In genomic region chr17:58329808-58330543, GRCh38 we compare ENCODE assay signal across 9 cellular contexts. TPM values are rescaled to one million over a fixed set of nuclear protein-coding genes. Genes with fewer than 3 reads are reported as not detected.
A peak's percentile ranks its signal among the peaks of the same experiment; 100 is the strongest.
DNase-seq lines count a peak whose midpoint lies in the region; ATAC-seq, FAIRE-seq and TF ChIP-seq lines count a peak whose summit lies in the region.
"Had no signal": no experiment of that assay in that cellular context is flagged by ENCODE, and none has a peak within 500 bp of the region (broad histone marks: within the 10 kb centered on the region; RNA-seq: fewer than 3 reads in every experiment).

No MANE protein-coding gene starts in this region.

- no peak for TF ChIP-seq EP300 in GM12878 (IDR thresholded peaks at IDR 0.05; ENCODE audit: borderline replicate concordance in 1 of 2, control insufficient read depth in 1 of 2, low read depth in 2 of 2, low read length in 2 of 2)

- H2AFZ ChIP-seq in GM12878 (ENCODE audit: control insufficient read depth, low read depth, low read length): no peak overlapping the region

- WGBS in GM12878 (ENCODE audit: insufficient coverage, insufficient replicate concordance, low lambda C conversion rate, missing lambda C conversion rate): under 1% methylated on average over 4 of the region's 4 CpGs

- in situ Hi-C loops in GM12878 (cut with MboI): loop anchor here (10.0 kb wide), 1 partner anchor 1505 kb away; no protein-coding TSS in a partner anchor

- peaks cover 57% of the 10 kb centered on the region for H3K4me1 ChIP-seq in DOHH2 (ENCODE audit: control insufficient read depth, low read length)
- H3K4me1 ChIP-seq in GM12878 (ENCODE audit: control insufficient read depth, insufficient read depth, low read length): peaks cover 29% of the 10 kb centered on the region
- H3K4me1 ChIP-seq in right atrium auricular region: peaks cover 0 to 5% of the 10 kb centered on the region in 2 donors

- ATAC-seq in GM12878: peak; percentile 3

- peaks cover 39% of the 10 kb centered on the region for H3K79me2 ChIP-seq in DOHH2 (ENCODE audit: control insufficient read depth, low read length)
- peaks cover 64% of the 10 kb centered on the region for H3K79me2 ChIP-seq in GM12878 (ENCODE audit: control insufficient read depth, insufficient read depth, low read length)

- intact Hi-C loops in GM12878 (cut with micrococcal nuclease; ENCODE audit: unreplicated experiment): loop anchor here (1.0 kb wide), 2 partner anchors 14 to 22 kb away; partner anchors contain the start of gene SUPT4H1

- H3K9me3 ChIP-seq in DOHH2 (ENCODE audit: control insufficient read depth, insufficient read depth, low read length): no peaks in the 10 kb centered on the region
- H3K9me3 ChIP-seq in GM12878 (replicated peaks; ENCODE audit: control insufficient read depth, insufficient read depth, low read length): no peaks in the 10 kb centered on the region; the same call in 2 of the 3 replicates
- no peaks in the 10 kb centered on the region for H3K9me3 ChIP-seq in right atrium auricular region

- H4K20me1 ChIP-seq in DOHH2 (ENCODE audit: control insufficient read depth, insufficient read depth, low read depth, low read length) (peaks cover 9% of the 10 kb centered on the region; the same call in 1 of the 2 replicates), GM12878 (ENCODE audit: control insufficient read depth, insufficient read depth) (no peaks in the 10 kb centered on the region; the same call in 1 of the 2 replicates)

- H3F3A ChIP-seq in DOHH2 (ENCODE audit: control insufficient read depth, insufficient read depth): peaks cover 54% of the 10 kb centered on the region

- peak overlapping the region; percentile 100 for H3K9ac ChIP-seq in GM12878 (ENCODE audit: control insufficient read depth, insufficient read depth, low read length)

- CTCF ChIA-PET in GM12878 (lab: Yijun Ruan, JAX): interaction anchor here (1.7 kb wide), 1 partner anchor 14 kb away, joined by 10 read pairs; no protein-coding TSS in a partner anchor

- no peak for TF ChIP-seq RAD21 in GM12878 (IDR thresholded peaks at IDR 0.05; ENCODE audit: insufficient read depth, low read depth, low read length)

- peak overlapping the region; percentile 78 for H3K4me3 ChIP-seq in DOHH2 (ENCODE audit: low read length)
- H3K4me3 ChIP-seq in H7 (ENCODE audit: insufficient read depth, low read depth, low read length): peak overlapping the region; percentile 50; the same call in 1 of the 2 replicates
- peak overlapping the region; percentile 99 for H3K4me3 ChIP-seq in NB4 (ENCODE audit: low read depth, low read length)
- H3K4me3 ChIP-seq in GM12878: peak overlapping the region; percentile 94
- peak overlapping the region in 1 of 2 donors; percentile 44 for H3K4me3 ChIP-seq in right atrium auricular region

- SMC1A ChIA-PET in GM12878 (lab: Charles Lee; ENCODE audit: uncharacterized antibody, unreplicated experiment): interaction anchor here (8.6 kb wide), 1 partner anchor 14 kb away, joined by 143 read pairs; no protein-coding TSS in a partner anchor

- BruUV-seq in GM12878 (replicated peaks; lab: Mats Ljungman, UMichigan): TSS peak; percentile 75

- TF ChIP-seq CTCF in DOHH2 (IDR thresholded peaks at IDR 0.05; ENCODE audit: low read depth, low read length, poor library complexity, severe bottlenecking) (no peak), NB4 (IDR thresholded peaks at IDR 0.05; ENCODE audit: low read depth, low read length) (no peak), GM12878 (IDR thresholded peaks at IDR 0.05 in 2 of 3, conservative IDR thresholded peaks at IDR 0.05 in 1 of 3; ENCODE audit: control insufficient read depth in 2 of 3, extremely low read depth in 1 of 3, insufficient read depth in 1 of 3, low read depth in 3 of 3, low read length in 3 of 3) (no peak), right atrium auricular region (IDR thresholded peaks at IDR 0.05) (no peak)

- FAIRE-seq in GM12878 (lab: Jason Lieb, UNC): peak; percentile 59

- peaks cover 30% of the 10 kb centered on the region for H3K36me3 ChIP-seq in DOHH2 (ENCODE audit: control insufficient read depth, low read length)
- H3K36me3 ChIP-seq in H7 (replicated peaks; ENCODE audit: control insufficient read depth, insufficient read depth, low read length): peaks cover 7% of the 10 kb centered on the region
- H3K36me3 ChIP-seq in GM12878 (ENCODE audit: control insufficient read depth in 2 of 2, insufficient read depth in 2 of 2, low read length in 1 of 2): peaks cover 6 to 14% of the 10 kb centered on the region in 2 experiments
- H3K36me3 ChIP-seq in right atrium auricular region: no peaks in the 10 kb centered on the region

- H3K27me3 ChIP-seq in DOHH2 (ENCODE audit: control insufficient read depth, low read length) (peaks cover 39% of the 10 kb centered on the region), H7 (ENCODE audit: control insufficient read depth, insufficient read depth, low read length) (peaks cover 2% of the 10 kb centered on the region), GM12878 (replicated peaks in 1 of 2; ENCODE audit: control insufficient read depth in 2 of 2, insufficient read depth in 2 of 2, low read length in 1 of 2) (no peaks in the 10 kb centered on the region; a peak in 1 of 4 replicates), right atrium auricular region (peaks cover 0 to 3% of the 10 kb centered on the region in 2 donors)

- no peaks in the 10 kb centered on the region for H3K9me2 ChIP-seq in DOHH2 (replicated peaks; ENCODE audit: control insufficient read depth, low read length)

- H3K4me2 ChIP-seq in DOHH2 (ENCODE audit: low read length) (peak overlapping the region; percentile 98), GM12878 (ENCODE audit: control insufficient read depth, insufficient read depth) (peak overlapping the region; percentile 44)

- POLR2A ChIA-PET in GM12878 (lab: Charles Lee): interaction anchor here (0.8 to 18.5 kb wide), 3 partner anchors 9 to 87 kb away, joined by 6 to 373 read pairs (median 219); partner anchors contain the start of gene RNF43

- RAD21 ChIA-PET in GM12878 (lab: Charles Lee; ENCODE audit: unreplicated experiment): interaction anchor here (4.8 to 18.1 kb wide), 2 partner anchors 13 to 86 kb away, joined by 102 to 323 read pairs; partner anchors contain the start of gene RNF43

- DNase-seq in H7 (no peak), NB4 (ENCODE audit: low read depth) (peak; percentile 82), GM12878 (ENCODE audit: low read depth, low spot score) (peak; percentile 85), SW480 (ENCODE audit: low spot score) (no peak), islet precursor cell (no peak), right atrium auricular region (ENCODE audit: low spot score) (no peak)

- peak; percentile 68 for TF ChIP-seq POLR2A in NB4 (IDR thresholded peaks at IDR 0.05; ENCODE audit: extremely low read depth, insufficient read length)
- no peak for TF ChIP-seq POLR2A in GM12878 (IDR thresholded peaks at IDR 0.05; ENCODE audit: low read depth, low read length)

- H3K27ac ChIP-seq in DOHH2 (ENCODE audit: low read depth, low read length): peak overlapping the region; percentile 100
- peak overlapping the region; percentile 100 for H3K27ac ChIP-seq in GM12878 (ENCODE audit: control insufficient read depth, insufficient read depth)
- peak overlapping the region; percentile 3 for H3K27ac ChIP-seq in temporal lobe (ENCODE audit: low read depth, low read length)
- H3K27ac ChIP-seq in right atrium auricular region: no peak overlapping the region

RNA-seq across cellular contexts. Expression of gene TSPOAP1, which starts 1.4 kb away (rescaled TPM):
- total RNA-seq in H7 (2014; rRNA removed; shearing (Covaris generic)): 4.2 and 11.6 TPM in 2 replicates
- 52.4 and 53.8 TPM in 2 replicates for total RNA-seq in GM12878 (2013; cell fraction: nucleolus; rRNA removed)
- total RNA-seq in GM12878 (2014; rRNA removed) (5.6 and 5.7 TPM in 2 replicates), GM12878 (2014; rRNA removed; fragmentation: Illumina TruSeq; extraction: Trizol) (2.8 and 3.6 TPM in 2 replicates), GM12878 (2021) (6.5 and 8.8 TPM in 2 replicates), temporal lobe (32.5 TPM), right atrium auricular region (1 to 10 TPM; 6.1 to 8.5 TPM)
- polyA plus RNA-seq in GM12878 (2011; ENCODE audit: low read depth): 5.7 TPM
- polyA plus RNA-seq in GM12878 (2011; rRNA removed) (11.6 and 16.4 TPM in 2 replicates), GM12878 (2014; fragmentation: Illumina TruSeq; extraction: Trizol) (1.2 and 4.2 TPM in 2 replicates), GM12878 (2014; fragmentation: Nextera tagmentation; extraction: Ambion mirVana) (under 1 TPM in 1 of 2 experiments, not detected in 1; 0.58 TPM), GM12878 (2014; rRNA removed) (8.5 and 10.9 TPM in 2 replicates), GM12878 (2016; fragmentation: Nextera tagmentation; extraction: Ambion mirVana) (1 to 10 TPM; 2.2 to 3.2 TPM)
- polyA plus RNA-seq in GM12878 (2011; cell fraction: cytosol; rRNA removed): 12.2 and 16.5 TPM in 2 replicates
- polyA plus RNA-seq in GM12878 (2011; cell fraction: nucleus; rRNA removed): 164 and 168 TPM in 2 replicates
- 9.8 and 14.2 TPM in 2 replicates for polyA plus RNA-seq in GM12878 (2012)
- 7.2 and 17.1 TPM in 2 replicates for polyA minus RNA-seq in GM12878 (2011; rRNA and poly(A)+ RNA removed)
- polyA minus RNA-seq in GM12878 (2011; cell fraction: cytosol; rRNA and poly(A)+ RNA removed): 6.4 and 6.7 TPM in 2 replicates
- 16.2 and 33.3 TPM in 2 replicates for polyA minus RNA-seq in GM12878 (2011; cell fraction: nucleus; rRNA and poly(A)+ RNA removed)

RNA-seq across cellular contexts. Expression of gene SUPT4H1, which starts 22.0 kb away (rescaled TPM):
- 88.8 and 91.6 TPM in 2 replicates for total RNA-seq in H7 (2014; rRNA removed; shearing (Covaris generic))
- 8.8 and 9.5 TPM in 2 replicates for total RNA-seq in GM12878 (2013; cell fraction: nucleolus; rRNA removed)
- total RNA-seq in GM12878 (2014; rRNA removed): 87.9 and 92.8 TPM in 2 replicates
- 70.4 and 83.8 TPM in 2 replicates for total RNA-seq in GM12878 (2014; rRNA removed; fragmentation: Illumina TruSeq; extraction: Trizol)
- total RNA-seq in GM12878 (2021): 87.0 and 93.2 TPM in 2 replicates
- 90.2 TPM for polyA plus RNA-seq in GM12878 (2011; ENCODE audit: low read depth)
- 230 and 240 TPM in 2 replicates for polyA plus RNA-seq in GM12878 (2011; rRNA removed)
- polyA plus RNA-seq in GM12878 (2011; cell fraction: cytosol; rRNA removed): 105 and 107 TPM in 2 replicates
- polyA plus RNA-seq in GM12878 (2011; cell fraction: nucleus; rRNA removed): 61.5 and 64.9 TPM in 2 replicates
- polyA plus RNA-seq in GM12878 (2012): 88.7 and 95.3 TPM in 2 replicates
- 98.9 and 112 TPM in 2 replicates for polyA plus RNA-seq in GM12878 (2014; fragmentation: Illumina TruSeq; extraction: Trizol)
- 100 to 1,000 TPM; 148 to 293 TPM for polyA plus RNA-seq in GM12878 (2014; fragmentation: Nextera tagmentation; extraction: Ambion mirVana)
- 94.9 and 102 TPM in 2 replicates for polyA plus RNA-seq in GM12878 (2014; rRNA removed)
- 100 to 1,000 TPM; 143 to 159 TPM for polyA plus RNA-seq in GM12878 (2016; fragmentation: Nextera tagmentation; extraction: Ambion mirVana)
- 60.9 and 80.0 TPM in 2 replicates for polyA minus RNA-seq in GM12878 (2011; rRNA and poly(A)+ RNA removed)
- polyA minus RNA-seq in GM12878 (2011; cell fraction: cytosol; rRNA and poly(A)+ RNA removed): 11.5 and 19.8 TPM in 2 replicates
- 5.6 and 14.2 TPM in 2 replicates for polyA minus RNA-seq in GM12878 (2011; cell fraction: nucleus; rRNA and poly(A)+ RNA removed)
- total RNA-seq in temporal lobe: 31.7 TPM
- total RNA-seq in right atrium auricular region: 10 to 100 TPM; 50.0 to 51.4 TPM

RNA-seq across cellular contexts. Expression of gene MPO, which starts 49.2 kb away (rescaled TPM):
- not detected in 2 replicates for total RNA-seq in H7 (2014; rRNA removed; shearing (Covaris generic))
- total RNA-seq in GM12878 (2013; cell fraction: nucleolus; rRNA removed): not detected in 2 replicates
- 0.05 and 0.06 TPM in 2 replicates for total RNA-seq in GM12878 (2014; rRNA removed)
- total RNA-seq in GM12878 (2014; rRNA removed; fragmentation: Illumina TruSeq; extraction: Trizol): 0.09 and 0.13 TPM in 2 replicates
- total RNA-seq in GM12878 (2021): 0.08 and 0.23 TPM in 2 replicates
- polyA plus RNA-seq in GM12878 (2011; ENCODE audit: low read depth): not detected
- 0.35 and 0.49 TPM in 2 replicates for polyA plus RNA-seq in GM12878 (2011; rRNA removed)
- polyA plus RNA-seq in GM12878 (2011; cell fraction: cytosol; rRNA removed): 0.33 and 0.45 TPM in 2 replicates
- 0.10 and 0.19 TPM in 2 replicates for polyA plus RNA-seq in GM12878 (2011; cell fraction: nucleus; rRNA removed)
- 0.08 TPM in 1 of 2 replicates, not detected in the other for polyA plus RNA-seq in GM12878 (2012)
- 0.10 TPM in 1 of 2 replicates, not detected in the other for polyA plus RNA-seq in GM12878 (2014; fragmentation: Illumina TruSeq; extraction: Trizol)
- under 1 TPM; 0.10 to 0.26 TPM for polyA plus RNA-seq in GM12878 (2014; fragmentation: Nextera tagmentation; extraction: Ambion mirVana)
- 0.14 TPM in 2 replicates for polyA plus RNA-seq in GM12878 (2014; rRNA removed)
- under 1 TPM; 0.09 to 0.17 TPM for polyA plus RNA-seq in GM12878 (2016; fragmentation: Nextera tagmentation; extraction: Ambion mirVana)
- 0.15 and 0.37 TPM in 2 replicates for polyA minus RNA-seq in GM12878 (2011; rRNA and poly(A)+ RNA removed)
- not detected in 2 replicates for polyA minus RNA-seq in GM12878 (2011; cell fraction: cytosol; rRNA and poly(A)+ RNA removed)
- not detected in 2 replicates for polyA minus RNA-seq in GM12878 (2011; cell fraction: nucleus; rRNA and poly(A)+ RNA removed)
- total RNA-seq in temporal lobe: 2.5 TPM
- total RNA-seq in right atrium auricular region: under 1 TPM; 0.12 to 0.30 TPM
- total RNA-seq: renal cortical epithelial cell had no signal

Comparison
In these comparisons a context has a peak if more than half of its experiments do, and no peak if none do; other contexts are left out.
1. H3K27ac ChIP-seq: peak in DOHH2 (single experiment), GM12878 (single experiment) and temporal lobe (single experiment); none in right atrium auricular region (0 of 2).
2. DNase-seq: peak in NB4 (single experiment) and GM12878 (single experiment); none in H7 (single experiment), SW480 (single experiment), islet precursor cell (single experiment) and right atrium auricular region (single experiment).